In genomic region chr5:98349251-98349989, GRCh38 we compare ENCODE assay signal across 9 cellular contexts.
DNase-seq lines count a peak whose midpoint lies in the region; ATAC-seq and TF ChIP-seq lines count a peak whose summit lies in the region.
"Had no signal": no experiment of that assay in that cellular context is flagged by ENCODE, and none has a peak within 500 bp of the region (broad histone marks: within the 10 kb centered on the region; RNA-seq: fewer than 3 reads in every experiment).

No MANE protein-coding gene starts in this region.

- H3K4me3 Mint-ChIP-seq in T-helper 17 cell, result peak overlapping the region; percentile 43

- H3K4me1 ChIP-seq in ovary (ENCODE audit: insufficient read depth), result no peaks in the 10 kb centered on the region

- TF ChIP-seq CTCF in ovary (IDR thresholded peaks at IDR 0.05), result no peak

- no peak for TF ChIP-seq POLR2A in ovary (IDR thresholded peaks at IDR 0.05)

- intact Hi-C loops in ovary (cut with DNase I), result no loop called here

- TF ChIP-seq EP300 in ovary (IDR thresholded peaks at IDR 0.05), result no peak

- no peaks in the 10 kb centered on the region for H3K27me3 ChIP-seq in ovary

- H3K4me1 Mint-ChIP-seq in T-helper 17 cell, result peaks cover 2% of the 10 kb centered on the region

- 83 to 84% (median 84%) methylated on average over 6 of the region's 6 CpGs for WGBS in ovary, 3 donors

- H3K36me3 ChIP-seq in ovary, result no peaks in the 10 kb centered on the region

- DNase-seq in DMS 273 (lab: John Stamatoyannopoulos, UW; ENCODE audit: unreplicated experiment), result peak; percentile 40
- DNase-seq in HPDE6-E6E7 (ENCODE audit: extremely low spot score), result peak; percentile 13
- DNase-seq in T-helper 17 cell, result no peak
- peak; percentile 22 for DNase-seq in iPS-NIHi7 (ENCODE audit: extremely low spot score)
- DNase-seq in T-helper 1 cell, result no peak
- no peak for DNase-seq in ovary
- no peak for DNase-seq in activated CD8-positive, alpha-beta memory T cell treated with anti-CD3 and anti-CD28 coated beads for 24 hours
- DNase-seq in COR-L47 (lab: John Stamatoyannopoulos, UW), result no peak
- DNase-seq: stimulated activated CD4-positive, alpha-beta T cell treated with anti-CD3 and anti-CD28 coated beads, Interleukin-12 subunit alpha, Interleukin-12 subunit beta, amount 100 ng/mL, for 4 hours had no signal

- no peaks in the 10 kb centered on the region for H3K36me3 Mint-ChIP-seq in T-helper 17 cell (ENCODE audit: low read depth)

- H3K9me3 ChIP-seq in T-helper 17 cell (ENCODE audit: control insufficient read depth, low read length, poor library complexity, severe bottlenecking) (no peaks in the 10 kb centered on the region), ovary (no peaks in the 10 kb centered on the region)

- H3K27ac Mint-ChIP-seq in T-helper 17 cell, result no peak overlapping the region

- H3K27ac ChIP-seq in ovary, result no peak overlapping the region

- no peak overlapping the region for H3K4me3 ChIP-seq in ovary

- no peak for ATAC-seq in T-helper 17 cell

- no peaks in the 10 kb centered on the region for H3K27me3 Mint-ChIP-seq in T-helper 17 cell

Comparison
In these comparisons a context has a peak if more than half of its experiments do, and no peak if none do; other contexts are left out.
1. DNase-seq: peak in DMS 273 (single experiment), HPDE6-E6E7 (single experiment) and iPS-NIHi7 (single experiment); none in T-helper 17 cell (0 of 3), T-helper 1 cell (0 of 5), ovary (0 of 5), activated CD8-positive, alpha-beta memory T cell treated with anti-CD3 and anti-CD28 coated beads for 24 hours (single experiment) and COR-L47 (single experiment).